Comparison of ENCODE assay signal across 8 cellular contexts in genomic region chr17:19447085-19447583, GRCh38. TPM values are rescaled to one million over a fixed set of nuclear protein-coding genes. Genes with fewer than 3 reads are reported as not detected.
DNase-seq lines count a peak whose midpoint lies in the region; ATAC-seq, FAIRE-seq and TF ChIP-seq lines count a peak whose summit lies in the region.

No MANE protein-coding gene starts in this region.

- H4K20me1 ChIP-seq in astrocyte (ENCODE audit: insufficient read depth, low read length) = no peaks in the 10 kb centered on the region

- DNase-seq in GM12864 (ENCODE audit: low read depth) (no peak), NCI-H146 (lab: John Stamatoyannopoulos, UW) (peak; percentile 53), T1000 (lab: John Stamatoyannopoulos, UW) (peak; percentile 73), astrocyte (ENCODE audit: low read depth) (peak; percentile 24), right atrium auricular region (ENCODE audit: low spot score) (peak; percentile 85), renal cortical epithelial cell (ENCODE audit: low read depth) (peak; percentile 58)

- H2AFZ ChIP-seq in astrocyte (ENCODE audit: low read depth, low read length) = peak overlapping the region; percentile 59

- H3K27me3 Mint-ChIP-seq in astrocyte (ENCODE audit: low read depth, unreplicated experiment) = peaks cover 5% of the 10 kb centered on the region

- H3K79me2 ChIP-seq in astrocyte (ENCODE audit: insufficient read depth, low read length) = no peaks in the 10 kb centered on the region

- peak overlapping the region; percentile 57 for H3K9ac ChIP-seq in astrocyte (ENCODE audit: low read length)

- peaks cover 6% of the 10 kb centered on the region for H3K36me3 Mint-ChIP-seq in astrocyte (ENCODE audit: low read depth, unreplicated experiment)

- H3K9me3 ChIP-seq in astrocyte (ENCODE audit: insufficient read depth, low read depth, low read length) (peaks cover 6% of the 10 kb centered on the region), right atrium auricular region (no peaks in the 10 kb centered on the region)

- H3K27me3 ChIP-seq in astrocyte (ENCODE audit: insufficient read depth, low read length) (no peaks in the 10 kb centered on the region), right atrium auricular region (no peaks in the 10 kb centered on the region)

- no peak overlapping the region for H3K4me3 ChIP-seq in GM12864 (ENCODE audit: low read depth, low read length)
- H3K4me3 ChIP-seq in astrocyte (ENCODE audit: insufficient read depth, low read depth, low read length) = no peak overlapping the region
- no peak overlapping the region for H3K4me3 ChIP-seq in right atrium auricular region

- H3K4me1 ChIP-seq in astrocyte (ENCODE audit: insufficient read depth, low read length) (peaks cover 24% of the 10 kb centered on the region), right atrium auricular region (peaks cover 0 to 10% of the 10 kb centered on the region in 2 donors)

- TF ChIP-seq CTCF in GM12864 (IDR thresholded peaks at IDR 0.05; ENCODE audit: low read depth, low read length, missing control alignments) = peak; percentile 92
- peak; percentile 98 for TF ChIP-seq CTCF in astrocyte (IDR thresholded peaks at IDR 0.05; ENCODE audit: insufficient read depth, low read depth, low read length)
- peak; percentile 92 to 96 for TF ChIP-seq CTCF in right atrium auricular region (IDR thresholded peaks at IDR 0.05)

- H3K36me3 ChIP-seq in astrocyte (ENCODE audit: insufficient read depth, low read length) (no peaks in the 10 kb centered on the region), right atrium auricular region (no peaks in the 10 kb centered on the region)

- peak overlapping the region; percentile 32 for H3K4me2 ChIP-seq in astrocyte (ENCODE audit: low read length)

- peak overlapping the region; percentile 16 for H3K27ac Mint-ChIP-seq in astrocyte (ENCODE audit: unreplicated experiment)

- H3K4me3 Mint-ChIP-seq in astrocyte (ENCODE audit: unreplicated experiment) = no peak overlapping the region

- H3K9me3 Mint-ChIP-seq in astrocyte (ENCODE audit: unreplicated experiment) = peaks cover 22% of the 10 kb centered on the region

- H3K27ac ChIP-seq in astrocyte (ENCODE audit: low read depth, low read length) (peak overlapping the region; percentile 17), right atrium auricular region (peak overlapping the region in 1 of 2 donors; percentile 51)

- ATAC-seq in HG03354 (IDR thresholded peaks at IDR 0.05; ENCODE audit: poor library complexity, severe bottlenecking, unreplicated experiment) (no peak), HG02884 (IDR thresholded peaks at IDR 0.05; ENCODE audit: unreplicated experiment) (no peak)

- peaks cover 15% of the 10 kb centered on the region for H3K4me1 Mint-ChIP-seq in astrocyte (ENCODE audit: low read depth, unreplicated experiment)

- no peak for FAIRE-seq in astrocyte (lab: Jason Lieb, UNC)

RNA-seq across cellular contexts. Expression of gene RNF112, which starts 36.1 kb away (rescaled TPM):
- total RNA-seq in astrocyte = 0.36 and 0.96 TPM in 2 replicates
- total RNA-seq in right atrium auricular region = 1 to 10 TPM in 1 of 2 donors, under 1 TPM in 1; 0.67 to 1.2 TPM
- not detected in 2 replicates for total RNA-seq in renal cortical epithelial cell
